2 cellular contexts compared by ENCODE assay signal in genomic region chr11:3188496-3189192, GRCh38.
TF ChIP-seq lines count a peak whose summit lies in the region.

No MANE protein-coding gene starts in this region.

TF ChIP-seq in HEK293T, 16 proteins besides CTCF, POLR2A, EP300 and RAD21:
- no peak for TF ChIP-seq FOXA1 (IDR thresholded peaks at IDR 0.05)
- TF ChIP-seq PKNOX1 (IDR thresholded peaks at IDR 0.05) = peak; percentile 51

TF ChIP-seq in K562, 482 proteins besides CTCF, POLR2A, EP300 and RAD21:
- no peak for TF ChIP-seq TFAM (CRISPR knock-in tag; conservative IDR thresholded peaks at IDR 0.05)
- no peak for TF ChIP-seq ZNF76 (CRISPR knock-in tag; IDR thresholded peaks at IDR 0.05; ENCODE audit: borderline replicate concordance)
- peak; percentile 51 for TF ChIP-seq PKNOX1 (IDR thresholded peaks at IDR 0.05)
- no peak for TF ChIP-seq CC2D1A (IDR thresholded peaks at IDR 0.05)
- TF ChIP-seq TCF3 (CRISPR knock-in tag; IDR thresholded peaks at IDR 0.05) = no peak
- TF ChIP-seq PURB (CRISPR knock-in tag; IDR thresholded peaks at IDR 0.05; ENCODE audit: low read depth) = no peak
- no peak for TF ChIP-seq ZNF143 (CRISPR knock-in tag; IDR thresholded peaks at IDR 0.05)
- no peak for TF ChIP-seq PBX2 (CRISPR knock-in tag; IDR thresholded peaks at IDR 0.05; ENCODE audit: low read depth)
- peak; percentile 62 for TF ChIP-seq PBX2 (tag; conservative IDR thresholded peaks at IDR 0.05; ENCODE audit: low read depth)
- no peak for TF ChIP-seq CREBBP (IDR thresholded peaks at IDR 0.05; ENCODE audit: low read depth, low read length)
- TF ChIP-seq EGR1 (conservative IDR thresholded peaks at IDR 0.05) = peak; percentile 84
- TF ChIP-seq POLR2G (IDR thresholded peaks at IDR 0.05; ENCODE audit: low read depth, low read length) = no peak
- no peak for TF ChIP-seq BCLAF1 (IDR thresholded peaks at IDR 0.05; ENCODE audit: borderline replicate concordance in 1 of 2, control insufficient read depth in 1 of 2, low read depth in 2 of 2, low read length in 1 of 2)
- TF ChIP-seq MEIS2 (IDR thresholded peaks at IDR 0.05; ENCODE audit: partially characterized antibody) = peak; percentile 71
- no peak for TF ChIP-seq MEF2A (IDR thresholded peaks at IDR 0.05; ENCODE audit: control insufficient read depth, low read depth, low read length)
- no peak for TF ChIP-seq MBD1 (CRISPR knock-in tag; IDR thresholded peaks at IDR 0.05)
